8 cellular contexts compared by ENCODE assay signal in the genomic region with DNA sequence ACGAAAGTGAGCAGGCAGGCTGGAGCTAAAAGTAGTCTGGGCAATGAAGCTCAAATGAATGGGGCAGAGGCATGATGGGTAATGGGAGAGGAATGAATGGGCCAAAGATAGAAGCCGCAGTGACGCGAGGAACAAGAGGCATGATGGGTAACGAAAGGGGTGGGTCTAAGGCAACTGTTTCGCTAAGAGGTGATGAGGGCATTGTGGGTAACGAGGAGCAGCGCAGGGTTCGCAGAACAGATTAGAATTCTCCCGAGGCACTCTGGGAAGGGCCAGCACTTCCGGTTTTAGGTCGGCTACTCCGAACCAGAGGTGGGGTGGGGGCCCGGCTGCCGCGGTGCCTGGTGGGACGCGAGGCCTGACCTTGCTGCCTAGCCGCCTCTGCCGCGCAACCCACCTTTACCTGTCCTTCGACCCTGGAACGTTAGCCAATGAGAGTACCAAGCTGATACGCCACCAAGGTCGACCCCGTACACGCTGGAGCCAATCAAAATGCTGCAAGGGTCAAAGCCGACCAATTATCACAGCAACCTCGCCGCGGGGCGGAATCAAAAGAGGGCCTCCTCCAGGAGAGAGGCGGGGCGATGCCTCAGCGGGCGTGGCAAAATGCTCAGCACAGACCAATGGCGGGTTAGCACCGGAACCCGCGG. TPM values are rescaled to one million over a fixed set of nuclear protein-coding genes. Genes with fewer than 3 reads are reported as not detected.
A peak's percentile ranks its signal among the peaks of the same experiment; 100 is the strongest.
DNase-seq lines count a peak whose midpoint lies in the region; ATAC-seq, FAIRE-seq and TF ChIP-seq lines count a peak whose summit lies in the region.

No MANE protein-coding gene starts in this region.

- H3K56ac ChIP-seq in H1 (replicated peaks; ENCODE audit: insufficient read length, low read depth, low read length), result no peak overlapping the region

- peak overlapping the region; percentile 16; the same call in 1 of the 2 replicates for H4K8ac ChIP-seq in H1 (ENCODE audit: extremely low read depth, insufficient read depth, low read length)

- no peaks in the 10 kb centered on the region for H3K27me3 ChIP-seq in Caco-2 (replicated peaks; ENCODE audit: control insufficient read depth, insufficient read depth, low read length)
- H3K27me3 ChIP-seq in H1 (replicated peaks in 1 of 4; ENCODE audit: control insufficient read depth in 3 of 4, extremely low read depth in 1 of 4, insufficient read depth in 3 of 4, low read length in 3 of 4), result no peaks in the 10 kb centered on the region
- H3K27me3 ChIP-seq in lower lobe of right lung (ENCODE audit: low read depth), result no peaks in the 10 kb centered on the region

- peak; percentile 83 to 92 for TF ChIP-seq POLR2A in H1 (IDR thresholded peaks at IDR 0.05; ENCODE audit: control extremely low read depth in 1 of 2, low read depth in 2 of 2, low read length in 2 of 2)

- peak overlapping the region; percentile 73; the same call in 1 of the 2 replicates for H3K18ac ChIP-seq in H1 (ENCODE audit: extremely low read depth, low read length)

- H3K27ac Mint-ChIP-seq in Caco-2 (ENCODE audit: unreplicated experiment), result peak overlapping the region; percentile 91
- H3K27ac Mint-ChIP-seq in WTC11, result peak overlapping the region; percentile 97
- H3K27ac Mint-ChIP-seq in stimulated activated naive CD8-positive, alpha-beta T cell treated with anti-CD3 and anti-CD28 coated beads, Interleukin-15, Interleukin-2, amounts not matched to agents 100 ng/mL and 50 ng/mL, for 24 hours, result peak overlapping the region; percentile 99

- H2AK5ac ChIP-seq in H1 (ENCODE audit: low read depth, low read length), result no peak overlapping the region

- H3K23me2 ChIP-seq in H1 (ENCODE audit: low read depth, low read length), result peaks cover 17% of the 10 kb centered on the region

- H3K27me3 Mint-ChIP-seq in Caco-2 (ENCODE audit: insufficient read depth, unreplicated experiment), result no peaks in the 10 kb centered on the region
- no peaks in the 10 kb centered on the region; the same call in 1 of the 2 replicates for H3K27me3 Mint-ChIP-seq in WTC11 (ENCODE audit: low read depth)
- no peaks in the 10 kb centered on the region for H3K27me3 Mint-ChIP-seq in stimulated activated naive CD8-positive, alpha-beta T cell treated with anti-CD3 and anti-CD28 coated beads, Interleukin-15, Interleukin-2, amounts not matched to agents 100 ng/mL and 50 ng/mL, for 24 hours

- H3K4me1 ChIP-seq in Caco-2 (peaks cover 9% of the 10 kb centered on the region), H1 (replicated peaks in 1 of 4; ENCODE audit: control insufficient read depth in 3 of 4, insufficient read depth in 4 of 4, low read length in 3 of 4) (peaks cover 5 to 8% (median 7%) of the 10 kb centered on the region in 4 experiments), lower lobe of right lung (peaks cover 27% of the 10 kb centered on the region)

- peaks cover 97% of the 10 kb centered on the region for H3K36me3 Mint-ChIP-seq in Caco-2 (ENCODE audit: insufficient read depth, unreplicated experiment)
- H3K36me3 Mint-ChIP-seq in WTC11, result peaks cover 59% of the 10 kb centered on the region
- peaks cover 40% of the 10 kb centered on the region for H3K36me3 Mint-ChIP-seq in stimulated activated naive CD8-positive, alpha-beta T cell treated with anti-CD3 and anti-CD28 coated beads, Interleukin-15, Interleukin-2, amounts not matched to agents 100 ng/mL and 50 ng/mL, for 24 hours (ENCODE audit: low read depth)

- FAIRE-seq in H1 (lab: Jason Lieb, UNC), result peak; percentile 97

- H2BK20ac ChIP-seq in H1 (ENCODE audit: low read length), result no peak overlapping the region; the same call in 1 of the 2 replicates

- no peak overlapping the region for H2BK15ac ChIP-seq in H1 (ENCODE audit: low read length)

- H2BK120ac ChIP-seq in H1 (replicated peaks; ENCODE audit: low read depth, low read length), result no peak overlapping the region

- peak overlapping the region; percentile 0 for H4K5ac ChIP-seq in H1 (ENCODE audit: insufficient read length, low read depth, low read length)

- peaks cover 23% of the 10 kb centered on the region for H3K79me1 ChIP-seq in H1 (ENCODE audit: low read depth, low read length)

- H2BK5ac ChIP-seq in H1 (ENCODE audit: low read depth, low read length), result peak overlapping the region; percentile 71

- no peak for TF ChIP-seq EP300 in H1 (IDR thresholded peaks at IDR 0.05; ENCODE audit: borderline replicate concordance in 1 of 2, low read depth in 2 of 2, low read length in 2 of 2)

- no peak for TF ChIP-seq CTCF in Caco-2 (IDR thresholded peaks at IDR 0.05; ENCODE audit: insufficient read depth in 1 of 2, low read depth in 1 of 2, low read length in 1 of 2, severe bottlenecking in 1 of 2, unreplicated experiment in 1 of 2)
- no peak for TF ChIP-seq CTCF in WTC11 (IDR thresholded peaks at IDR 0.05)
- no peak for TF ChIP-seq CTCF in H1 (IDR thresholded peaks at IDR 0.05; ENCODE audit: control extremely low read depth in 1 of 3, insufficient read depth in 1 of 3, low read depth in 1 of 3, low read length in 3 of 3)
- TF ChIP-seq CTCF in lower lobe of right lung (IDR thresholded peaks at IDR 0.05), result no peak

- H3K23ac ChIP-seq in H1 (ENCODE audit: insufficient read length), result no peak overlapping the region

- no peak overlapping the region for H3K4ac ChIP-seq in H1 (replicated peaks; ENCODE audit: insufficient read length, low read depth, low read length)

- H3K9me3 Mint-ChIP-seq in Caco-2 (ENCODE audit: unreplicated experiment) (no peaks in the 10 kb centered on the region), WTC11 (no peaks in the 10 kb centered on the region)
- no peaks in the 10 kb centered on the region for H3K9me3 Mint-ChIP-seq in stimulated activated naive CD8-positive, alpha-beta T cell treated with anti-CD3 and anti-CD28 coated beads, Interleukin-15, Interleukin-2, amounts not matched to agents 100 ng/mL and 50 ng/mL, for 24 hours

- CTCF ChIA-PET in Caco-2 (lab: Charles Lee), result interaction anchor here (0.7 to 1.4 kb wide), 8 partner anchors 15 to 213 kb away, joined by 3 to 18 read pairs (median 4); a partner anchor contains a TSS
- CTCF ChIA-PET in WTC11 (lab: Charles Lee), result interaction anchor here (0.8 to 1.9 kb wide), 13 partner anchors 12 to 201 kb away, joined by 3 to 13 read pairs (median 5); a partner anchor contains a TSS
- CTCF ChIA-PET in H1 (lab: Charles Lee; ENCODE audit: partially characterized antibody), result interaction anchor here (0.6 to 1.1 kb wide), 4 partner anchors 9 to 166 kb away, joined by 3 to 6 read pairs (median 4); no protein-coding TSS in a partner anchor

- peak; percentile 82 for ATAC-seq in HG03378 (IDR thresholded peaks at IDR 0.05; ENCODE audit: unreplicated experiment)
- ATAC-seq in WTC11, result peak; percentile 90
- peak; percentile 95 to 97 for ATAC-seq in lower lobe of right lung

- H3K14ac ChIP-seq in H1 (ENCODE audit: insufficient read length), result no peak overlapping the region

- H4K91ac ChIP-seq in H1 (replicated peaks; ENCODE audit: insufficient read length, low read length), result no peak overlapping the region

- H3K9ac ChIP-seq in H1 (replicated peaks in 1 of 4; ENCODE audit: extremely low read depth in 1 of 4, low read depth in 3 of 4, low read length in 3 of 4), result peak overlapping the region in 3 of 4 experiments; percentile 53 to 83 (median 62); a peak in 5 of 7 replicates

- H3K9me3 ChIP-seq in Caco-2 (no peaks in the 10 kb centered on the region), H1 (ENCODE audit: insufficient read depth in 2 of 2, low read depth in 1 of 2, low read length in 1 of 2) (no peaks in the 10 kb centered on the region), lower lobe of right lung (no peaks in the 10 kb centered on the region)

- TF ChIP-seq RAD21 in H1 (IDR thresholded peaks at IDR 0.05 in 1 of 2, conservative IDR thresholded peaks at IDR 0.05 in 1 of 2; ENCODE audit: low read depth in 2 of 2, low read length in 2 of 2), result no peak

- peaks cover 11 to 17% of the 10 kb centered on the region in 2 experiments for H4K20me1 ChIP-seq in H1 (replicated peaks in 1 of 2; ENCODE audit: control insufficient read depth in 1 of 2, insufficient read depth in 2 of 2, low read length in 2 of 2)

- POLR2A ChIA-PET in Caco-2 (lab: Charles Lee), result interaction anchor here (0.6 to 1.4 kb wide), 10 partner anchors 15 to 350 kb away, joined by 3 to 24 read pairs (median 3); a partner anchor contains a TSS
- POLR2A ChIA-PET in WTC11 (lab: Charles Lee), result interaction anchor here (1.2 to 1.8 kb wide), 5 partner anchors 15 to 201 kb away, joined by 4 to 12 read pairs (median 6); a partner anchor contains a TSS
- POLR2A ChIA-PET in H1 (lab: Charles Lee; ENCODE audit: partially characterized antibody), result interaction anchor here (0.6 to 9.8 kb wide), 24 partner anchors 8 to 795 kb away, joined by 3 to 247 read pairs (median 4); a partner anchor contains a TSS

- H3K4me3 ChIP-seq in Caco-2 (ENCODE audit: low read depth, low read length) (peak overlapping the region; percentile 39), H1 (ENCODE audit: extremely low read depth in 1 of 4, insufficient read depth in 2 of 4, low read depth in 3 of 4, low read length in 4 of 4) (peak overlapping the region; percentile 28 to 58 (median 48); a peak in 7 of 8 replicates), lower lobe of right lung (peak overlapping the region; percentile 80)

- H3K36me3 ChIP-seq in Caco-2 (ENCODE audit: control insufficient read depth, insufficient read depth, low read length) (peaks cover 11% of the 10 kb centered on the region), H1 (ENCODE audit: control insufficient read depth in 2 of 4, insufficient read depth in 4 of 4, low read length in 3 of 4) (peaks cover 28 to 57% (median 36%) of the 10 kb centered on the region in 4 experiments), lower lobe of right lung (peaks cover 57% of the 10 kb centered on the region)

- 1% methylated on average over 37 of the region's 40 CpGs; no CpG with 5 or more reads in 1 of the 2 experiments for WGBS in H1 (ENCODE audit: extremely low coverage in 1 of 2, insufficient coverage in 1 of 2, insufficient read length in 1 of 2, insufficient replicate concordance in 2 of 2, low coverage in 1 of 2, low lambda C conversion rate in 2 of 2, missing lambda C conversion rate in 1 of 2), 2 experiments

- peak overlapping the region; percentile 74; the same call in 1 of the 2 replicates for H3K27ac ChIP-seq in H1 (ENCODE audit: low read depth, low read length)
- H3K27ac ChIP-seq in lower lobe of right lung, result peak overlapping the region; percentile 95

- H2BK12ac ChIP-seq in H1 (ENCODE audit: low read depth, low read length), result no peak overlapping the region

- peak overlapping the region; percentile 70 to 96 for H3K4me2 ChIP-seq in H1 (ENCODE audit: insufficient read depth in 1 of 2, low read depth in 2 of 2, low read length in 2 of 2)

- H3K79me2 ChIP-seq in H1 (ENCODE audit: control insufficient read depth in 1 of 2, insufficient read depth in 2 of 2, low read length in 2 of 2), result peaks cover 7 to 35% of the 10 kb centered on the region in 2 experiments

- no TSS peak for BruUV-seq in Caco-2 (replicated peaks; lab: Mats Ljungman, UMichigan)

- DNase-seq in Caco-2 (peak; percentile 100), GM19240 (ENCODE audit: insufficient read length, low spot score) (peak; percentile 94), NCI-H226 (peak; percentile 100), WTC11 (ENCODE audit: low spot score) (peak; percentile 100), H1 (ENCODE audit: low read depth in 1 of 2, low spot score in 2 of 2) (peak; percentile 99), lower lobe of right lung (no peak)

- H3K4me3 Mint-ChIP-seq in Caco-2 (ENCODE audit: unreplicated experiment) (peak overlapping the region; percentile 79), WTC11 (peak overlapping the region; percentile 64)
- peak overlapping the region; percentile 88 for H3K4me3 Mint-ChIP-seq in stimulated activated naive CD8-positive, alpha-beta T cell treated with anti-CD3 and anti-CD28 coated beads, Interleukin-15, Interleukin-2, amounts not matched to agents 100 ng/mL and 50 ng/mL, for 24 hours

- intact Hi-C loops in Caco-2 (cut with micrococcal nuclease; ENCODE audit: unreplicated experiment) (loop anchor here (1.0 kb wide), 2 partner anchors 15 to 44 kb away; a partner anchor contains a TSS), lower lobe of right lung (cut with DNase I) (no loop called here)

- H3K4me1 Mint-ChIP-seq in Caco-2 (ENCODE audit: low read depth, unreplicated experiment), result peaks cover 12% of the 10 kb centered on the region
- H3K4me1 Mint-ChIP-seq in WTC11, result peaks cover 21% of the 10 kb centered on the region
- H3K4me1 Mint-ChIP-seq in stimulated activated naive CD8-positive, alpha-beta T cell treated with anti-CD3 and anti-CD28 coated beads, Interleukin-15, Interleukin-2, amounts not matched to agents 100 ng/mL and 50 ng/mL, for 24 hours (ENCODE audit: low read depth), result peaks cover 36% of the 10 kb centered on the region

- no peak overlapping the region for H2AFZ ChIP-seq in H1 (ENCODE audit: low read length)

RNA-seq across cellular contexts. Expression of a gene that starts 0.6 kb away (rescaled TPM):
- total RNA-seq in Caco-2 (2022) (205 and 227 TPM in 2 replicates), WTC11 (2021) (166 to 221 TPM (median 181 TPM) in 3 replicates), lower lobe of right lung (40.8 TPM)
- 178 and 179 TPM in 2 replicates for total RNA-seq in H1 (2021; fragmentation: NEBNext Ultra II Directional; extraction: Animal tissue kit (Norgen Biotek cat#: 25700))
- polyA plus RNA-seq in H1 (2011; rRNA removed), result 154 and 189 TPM in 2 replicates
- 178 TPM for polyA plus RNA-seq in H1 (2011; cell fraction: cytosol; rRNA removed)
- 162 TPM for polyA plus RNA-seq in H1 (2011; cell fraction: nucleus; rRNA removed)
- 92.8 to 179 TPM (median 177 TPM) in 4 replicates for polyA plus RNA-seq in H1 (2012, experiment 1 of 2)
- 130 TPM for polyA plus RNA-seq in H1 (2012, experiment 2 of 2)
- polyA plus RNA-seq in H1 (2013, experiment 1 of 2), result 124 TPM
- polyA plus RNA-seq in H1 (2013, experiment 2 of 2), result 121 TPM
- polyA minus RNA-seq in H1 (2011; rRNA and poly(A)+ RNA removed), result 74.6 and 94.6 TPM in 2 replicates
- 65.0 TPM for polyA minus RNA-seq in H1 (2011; cell fraction: cytosol; rRNA and poly(A)+ RNA removed)
- 55.1 TPM for polyA minus RNA-seq in H1 (2011; cell fraction: nucleus; rRNA and poly(A)+ RNA removed)

RNA-seq across cellular contexts. Expression of a gene that starts 15.1 kb away (rescaled TPM):
- total RNA-seq in Caco-2 (2022) (1,346 and 1,404 TPM in 2 replicates), WTC11 (2021) (815 to 837 TPM (median 824 TPM) in 3 replicates), lower lobe of right lung (447 TPM)
- total RNA-seq in H1 (2021; fragmentation: NEBNext Ultra II Directional; extraction: Animal tissue kit (Norgen Biotek cat#: 25700)), result 629 and 679 TPM in 2 replicates
- polyA plus RNA-seq in H1 (2011; rRNA removed), result 1,258 and 1,819 TPM in 2 replicates
- 2,004 TPM for polyA plus RNA-seq in H1 (2011; cell fraction: cytosol; rRNA removed)
- 1,227 TPM for polyA plus RNA-seq in H1 (2011; cell fraction: nucleus; rRNA removed)
- polyA plus RNA-seq in H1 (2012, experiment 1 of 2), result 455 to 954 TPM (median 869 TPM) in 4 replicates
- polyA plus RNA-seq in H1 (2012, experiment 2 of 2), result 444 TPM
- polyA plus RNA-seq in H1 (2013, experiment 1 of 2), result 1,163 TPM
- 1,134 TPM for polyA plus RNA-seq in H1 (2013, experiment 2 of 2)
- 77.1 and 107 TPM in 2 replicates for polyA minus RNA-seq in H1 (2011; rRNA and poly(A)+ RNA removed)
- 305 TPM for polyA minus RNA-seq in H1 (2011; cell fraction: cytosol; rRNA and poly(A)+ RNA removed)
- polyA minus RNA-seq in H1 (2011; cell fraction: nucleus; rRNA and poly(A)+ RNA removed), result 218 TPM

RNA-seq across cellular contexts. Expression of a gene that starts 23.9 kb away (rescaled TPM):
- 246 and 250 TPM in 2 replicates for total RNA-seq in Caco-2 (2022)
- total RNA-seq in WTC11 (2021), result 76.2 to 101 TPM (median 86.5 TPM) in 3 replicates
- 78.2 and 87.8 TPM in 2 replicates for total RNA-seq in H1 (2021; fragmentation: NEBNext Ultra II Directional; extraction: Animal tissue kit (Norgen Biotek cat#: 25700))
- 55.8 and 93.6 TPM in 2 replicates for polyA plus RNA-seq in H1 (2011; rRNA removed)
- polyA plus RNA-seq in H1 (2011; cell fraction: cytosol; rRNA removed), result 47.4 TPM
- 54.5 TPM for polyA plus RNA-seq in H1 (2011; cell fraction: nucleus; rRNA removed)
- polyA plus RNA-seq in H1 (2012, experiment 1 of 2), result 80.3 to 111 TPM (median 99.7 TPM) in 4 replicates
- polyA plus RNA-seq in H1 (2012, experiment 2 of 2), result 1,424 TPM
- 476 TPM for polyA plus RNA-seq in H1 (2013, experiment 1 of 2)
- polyA plus RNA-seq in H1 (2013, experiment 2 of 2), result 500 TPM
- polyA minus RNA-seq in H1 (2011; rRNA and poly(A)+ RNA removed), result 11.5 and 19.7 TPM in 2 replicates
- polyA minus RNA-seq in H1 (2011; cell fraction: cytosol; rRNA and poly(A)+ RNA removed), result 50.2 TPM
- 13.9 TPM for polyA minus RNA-seq in H1 (2011; cell fraction: nucleus; rRNA and poly(A)+ RNA removed)
- total RNA-seq in lower lobe of right lung, result 816 TPM

RNA-seq across cellular contexts. Expression of a gene that starts 44.4 kb away (rescaled TPM):
- total RNA-seq in Caco-2 (2022) (257 and 258 TPM in 2 replicates), WTC11 (2021) (164 to 170 TPM (median 168 TPM) in 3 replicates), lower lobe of right lung (75.1 TPM)
- 181 and 184 TPM in 2 replicates for total RNA-seq in H1 (2021; fragmentation: NEBNext Ultra II Directional; extraction: Animal tissue kit (Norgen Biotek cat#: 25700))
- 237 and 318 TPM in 2 replicates for polyA plus RNA-seq in H1 (2011; rRNA removed)
- 172 TPM for polyA plus RNA-seq in H1 (2011; cell fraction: cytosol; rRNA removed)
- polyA plus RNA-seq in H1 (2011; cell fraction: nucleus; rRNA removed), result 179 TPM
- polyA plus RNA-seq in H1 (2012, experiment 1 of 2), result 178 to 211 TPM (median 195 TPM) in 4 replicates
- polyA plus RNA-seq in H1 (2012, experiment 2 of 2), result 296 TPM
- polyA plus RNA-seq in H1 (2013, experiment 1 of 2), result 279 TPM
- polyA plus RNA-seq in H1 (2013, experiment 2 of 2), result 320 TPM
- polyA minus RNA-seq in H1 (2011; rRNA and poly(A)+ RNA removed), result 159 and 221 TPM in 2 replicates
- polyA minus RNA-seq in H1 (2011; cell fraction: cytosol; rRNA and poly(A)+ RNA removed), result 128 TPM
- polyA minus RNA-seq in H1 (2011; cell fraction: nucleus; rRNA and poly(A)+ RNA removed), result 64.3 TPM

RNA-seq across cellular contexts. Expression of a gene that starts 51.5 kb away (rescaled TPM):
- total RNA-seq in Caco-2 (2022) (not detected in 2 replicates), WTC11 (2021) (not detected in 3 replicates), lower lobe of right lung (0.68 TPM)
- not detected in 2 replicates for total RNA-seq in H1 (2021; fragmentation: NEBNext Ultra II Directional; extraction: Animal tissue kit (Norgen Biotek cat#: 25700))
- not detected in 2 replicates for polyA plus RNA-seq in H1 (2011; rRNA removed)
- not detected for polyA plus RNA-seq in H1 (2011; cell fraction: cytosol; rRNA removed)
- polyA plus RNA-seq in H1 (2011; cell fraction: nucleus; rRNA removed), result not detected
- not detected in 4 replicates for polyA plus RNA-seq in H1 (2012, experiment 1 of 2)
- polyA plus RNA-seq in H1 (2012, experiment 2 of 2), result not detected
- not detected for polyA plus RNA-seq in H1 (2013, experiment 1 of 2)
- not detected for polyA plus RNA-seq in H1 (2013, experiment 2 of 2)
- not detected in 2 replicates for polyA minus RNA-seq in H1 (2011; rRNA and poly(A)+ RNA removed)
- not detected for polyA minus RNA-seq in H1 (2011; cell fraction: cytosol; rRNA and poly(A)+ RNA removed)
- polyA minus RNA-seq in H1 (2011; cell fraction: nucleus; rRNA and poly(A)+ RNA removed), result not detected
